In genomic region chr10:13904053-13904452, GRCh38 we compare ENCODE assay signal across 2 cellular contexts.
TF ChIP-seq lines count a peak whose summit lies in the region.

No MANE protein-coding gene starts in this region.

TF ChIP-seq in IMR-90, 13 proteins besides CTCF, POLR2A, EP300 and RAD21:
- TF ChIP-seq MAZ (IDR thresholded peaks at IDR 0.05; ENCODE audit: borderline replicate concordance, low read depth, low read length) (no peak), FOS (IDR thresholded peaks at IDR 0.05; ENCODE audit: low read depth, low read length) (no peak), ELK1 (IDR thresholded peaks at IDR 0.05; ENCODE audit: borderline replicate concordance, low read depth, low read length) (no peak), NFE2L2 (IDR thresholded peaks at IDR 0.05; ENCODE audit: low read depth, low read length) (no peak), MAFK (IDR thresholded peaks at IDR 0.05; ENCODE audit: low read depth, low read length) (no peak), SMC3 (IDR thresholded peaks at IDR 0.05; ENCODE audit: low read depth, low read length) (no peak), MXI1 (IDR thresholded peaks at IDR 0.05; ENCODE audit: borderline replicate concordance, low read depth, low read length) (no peak), BHLHE40 (IDR thresholded peaks at IDR 0.05; ENCODE audit: low read depth, low read length) (no peak), CHD1 (IDR thresholded peaks at IDR 0.05; ENCODE audit: low read depth, low read length) (no peak), RCOR1 (IDR thresholded peaks at IDR 0.05; ENCODE audit: insufficient replicate concordance, low read length) (no peak), RFX5 (IDR thresholded peaks at IDR 0.05; ENCODE audit: low read depth, low read length) (no peak), USF2 (IDR thresholded peaks at IDR 0.05; ENCODE audit: low read depth, low read length) (no peak), CEBPB (IDR thresholded peaks at IDR 0.05; ENCODE audit: low read depth, low read length) (no peak)

TF ChIP-seq in HepG2, 621 proteins besides CTCF, POLR2A, EP300 and RAD21:
- no peak for TF ChIP-seq SRSF9 (IDR thresholded peaks at IDR 0.05; ENCODE audit: borderline replicate concordance, insufficient read depth, low read depth, low read length, poor library complexity, severe bottlenecking)
- TF ChIP-seq ATRX (CRISPR knock-in tag; IDR thresholded peaks at IDR 0.05; ENCODE audit: borderline replicate concordance), result no peak
- TF ChIP-seq ZNF24 (IDR thresholded peaks at IDR 0.05), result no peak
- peak; percentile 48; the same call in 1 of the 2 replicates for TF ChIP-seq ELF1 (CRISPR knock-in tag; IDR thresholded peaks at IDR 0.05)
- TF ChIP-seq, protein P1, sequence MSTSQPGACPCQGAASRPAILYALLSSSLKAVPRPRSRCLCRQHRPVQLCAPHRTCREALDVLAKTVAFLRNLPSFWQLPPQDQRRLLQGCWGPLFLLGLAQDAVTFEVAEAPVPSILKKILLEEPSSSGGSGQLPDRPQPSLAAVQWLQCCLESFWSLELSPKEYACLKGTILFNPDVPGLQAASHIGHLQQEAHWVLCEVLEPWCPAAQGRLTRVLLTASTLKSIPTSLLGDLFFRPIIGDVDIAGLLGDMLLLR (CRISPR knock-in tag; IDR thresholded peaks at IDR 0.05), result no peak
- no peak for TF ChIP-seq YEATS4 (CRISPR knock-in tag; IDR thresholded peaks at IDR 0.05; ENCODE audit: borderline replicate concordance)
- TF ChIP-seq, protein P2, sequence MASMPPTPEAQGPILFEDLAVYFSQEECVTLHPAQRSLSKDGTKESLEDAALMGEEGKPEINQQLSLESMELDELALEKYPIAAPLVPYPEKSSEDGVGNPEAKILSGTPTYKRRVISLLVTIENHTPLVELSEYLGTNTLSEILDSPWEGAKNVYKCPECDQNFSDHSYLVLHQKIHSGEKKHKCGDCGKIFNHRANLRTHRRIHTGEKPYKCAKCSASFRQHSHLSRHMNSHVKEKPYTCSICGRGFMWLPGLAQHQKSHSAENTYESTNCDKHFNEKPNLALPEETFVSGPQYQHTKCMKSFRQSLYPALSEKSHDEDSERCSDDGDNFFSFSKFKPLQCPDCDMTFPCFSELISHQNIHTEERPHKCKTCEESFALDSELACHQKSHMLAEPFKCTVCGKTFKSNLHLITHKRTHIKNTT (CRISPR knock-in tag; IDR thresholded peaks at IDR 0.05), result no peak
TF ChIP-seq in HepG2: peak in this region for 1.
